12 cellular contexts compared by ENCODE assay signal in genomic region chr1:19465650-19466049, GRCh38. TPM values are rescaled to one million over a fixed set of nuclear protein-coding genes. Genes with fewer than 3 reads are reported as not detected.
DNase-seq lines count a peak whose midpoint lies in the region; ATAC-seq and TF ChIP-seq lines count a peak whose summit lies in the region.
"Had no signal": no experiment of that assay in that cellular context is flagged by ENCODE, and none has a peak within 500 bp of the region (broad histone marks: within the 10 kb centered on the region; RNA-seq: fewer than 3 reads in every experiment).

No MANE protein-coding gene starts in this region.

- no peak for DNase-seq in activated CD8-positive, alpha-beta memory T cell treated with anti-CD3 and anti-CD28 coated beads, Interleukin-2, amount 10 ng/mL, durations not matched to agents 7 days and 5 days
- no peak for DNase-seq in activated CD8-positive, alpha-beta memory T cell treated with anti-CD3 and anti-CD28 coated beads, Interleukin-2, amount 50 U/mL, for 4 hours
- no peak for DNase-seq in activated naive CD4-positive, alpha-beta T cell treated with anti-CD3 and anti-CD28 coated beads, Interleukin-2, amount 50 U/mL, for 72 hours (ENCODE audit: low spot score in 2 of 2)
- DNase-seq in memory B cell (ENCODE audit: low spot score in 2 of 2) (no peak), substantia nigra (lab: John Stamatoyannopoulos, UW) (no peak), nucleus accumbens (lab: John Stamatoyannopoulos, UW) (no peak), thyroid gland (no peak), body of pancreas (no peak)
- DNase-seq: activated T-cell treated with anti-CD3 and anti-CD28 coated beads for 4 hours, NCI-H1417 had no signal

- CTCF ChIA-PET in activated CD8-positive, alpha-beta memory T cell treated with anti-CD3 and anti-CD28 coated beads, Interleukin-2, amount 10 ng/mL, durations not matched to agents 7 days and 5 days (lab: Charles Lee): interaction anchor here (1.3 to 2.3 kb wide), 5 partner anchors 8 to 22 kb away, joined by 3 to 9 read pairs (median 3); no protein-coding TSS in a partner anchor

- no peaks in the 10 kb centered on the region for H3K9me3 Mint-ChIP-seq in activated CD8-positive, alpha-beta memory T cell treated with anti-CD3 and anti-CD28 coated beads, Interleukin-2, amount 10 ng/mL, durations not matched to agents 7 days and 5 days (ENCODE audit: low read depth)
- peaks cover 0 to 4% of the 10 kb centered on the region in 2 donors for H3K9me3 Mint-ChIP-seq in activated naive CD4-positive, alpha-beta T cell treated with anti-CD3 and anti-CD28 coated beads, Interleukin-2, amount 50 U/mL, for 72 hours
- no peaks in the 10 kb centered on the region for H3K9me3 Mint-ChIP-seq in memory B cell
- H3K9me3 Mint-ChIP-seq: mesothelial cell of epicardium had no signal

- ATAC-seq in activated CD8-positive, alpha-beta memory T cell treated with anti-CD3 and anti-CD28 coated beads, Interleukin-2, amount 10 ng/mL, durations not matched to agents 7 days and 5 days: no peak
- no peak for ATAC-seq in activated naive CD4-positive, alpha-beta T cell treated with anti-CD3 and anti-CD28 coated beads, Interleukin-2, amount 50 U/mL, for 72 hours
- ATAC-seq in memory B cell (ENCODE audit: low read depth): no peak
- ATAC-seq in body of pancreas: no peak

- H3K36me3 ChIP-seq in thyroid gland: no peaks in the 10 kb centered on the region
- H3K36me3 ChIP-seq in body of pancreas (replicated peaks in 1 of 2; ENCODE audit: insufficient read depth in 1 of 2, low read depth in 2 of 2): no peaks in the 10 kb centered on the region
- H3K36me3 ChIP-seq: thoracic aorta had no signal

- TF ChIP-seq CTCF in thyroid gland (IDR thresholded peaks at IDR 0.05): no peak
- no peak for TF ChIP-seq CTCF in body of pancreas (IDR thresholded peaks at IDR 0.05)

- H3K27me3 Mint-ChIP-seq in activated CD8-positive, alpha-beta memory T cell treated with anti-CD3 and anti-CD28 coated beads, Interleukin-2, amount 10 ng/mL, durations not matched to agents 7 days and 5 days: no peaks in the 10 kb centered on the region
- H3K27me3 Mint-ChIP-seq in memory B cell: no peaks in the 10 kb centered on the region

- no peaks in the 10 kb centered on the region for H3K27me3 ChIP-seq in thyroid gland
- H3K27me3 ChIP-seq in body of pancreas: no peaks in the 10 kb centered on the region

- peaks cover 32 to 60% of the 10 kb centered on the region in 2 donors for H3K4me1 ChIP-seq in thyroid gland
- peaks cover 41% of the 10 kb centered on the region for H3K4me1 ChIP-seq in body of pancreas

- TF ChIP-seq POLR2A in thyroid gland (IDR thresholded peaks at IDR 0.05) (no peak), body of pancreas (IDR thresholded peaks at IDR 0.05) (no peak)

- H3K9me3 ChIP-seq in thyroid gland (no peaks in the 10 kb centered on the region), body of pancreas (no peaks in the 10 kb centered on the region)
- H3K9me3 ChIP-seq: thoracic aorta had no signal

- intact Hi-C loops in thyroid gland (cut with DNase I): no loop called here
- intact Hi-C loops in body of pancreas (cut with DNase I): no loop called here

- no peak overlapping the region for H3K4me3 Mint-ChIP-seq in activated CD8-positive, alpha-beta memory T cell treated with anti-CD3 and anti-CD28 coated beads, Interleukin-2, amount 10 ng/mL, durations not matched to agents 7 days and 5 days
- no peak overlapping the region for H3K4me3 Mint-ChIP-seq in memory B cell
- H3K4me3 Mint-ChIP-seq: mesothelial cell of epicardium had no signal

- peaks cover 32% of the 10 kb centered on the region for H3K36me3 Mint-ChIP-seq in activated CD8-positive, alpha-beta memory T cell treated with anti-CD3 and anti-CD28 coated beads, Interleukin-2, amount 10 ng/mL, durations not matched to agents 7 days and 5 days
- H3K36me3 Mint-ChIP-seq in activated naive CD4-positive, alpha-beta T cell treated with anti-CD3 and anti-CD28 coated beads, Interleukin-2, amount 50 U/mL, for 72 hours: peaks cover 0 to 27% of the 10 kb centered on the region in 2 donors
- peaks cover 4% of the 10 kb centered on the region for H3K36me3 Mint-ChIP-seq in memory B cell

- peaks cover 90% of the 10 kb centered on the region for H3K4me1 Mint-ChIP-seq in activated CD8-positive, alpha-beta memory T cell treated with anti-CD3 and anti-CD28 coated beads, Interleukin-2, amount 10 ng/mL, durations not matched to agents 7 days and 5 days
- peaks cover 61% of the 10 kb centered on the region for H3K4me1 Mint-ChIP-seq in memory B cell

- WGBS in thyroid gland, 2 donors: 95 to 100% methylated on average over 4 of the region's 4 CpGs
- 87 to 96% methylated on average over 4 of the region's 4 CpGs for WGBS in body of pancreas, 2 donors

- no peak overlapping the region for H3K4me3 ChIP-seq in thyroid gland (replicated peaks in 1 of 3)
- no peak overlapping the region for H3K4me3 ChIP-seq in body of pancreas
- H3K4me3 ChIP-seq: thoracic aorta had no signal

- H3K27ac ChIP-seq in substantia nigra (ENCODE audit: low read depth, low read length, poor library complexity, severe bottlenecking): peak overlapping the region; percentile 35
- H3K27ac ChIP-seq in thyroid gland: no peak overlapping the region
- H3K27ac ChIP-seq in body of pancreas: no peak overlapping the region

- peak overlapping the region; percentile 4 for H3K27ac Mint-ChIP-seq in activated CD8-positive, alpha-beta memory T cell treated with anti-CD3 and anti-CD28 coated beads, Interleukin-2, amount 10 ng/mL, durations not matched to agents 7 days and 5 days
- peak overlapping the region; percentile 74 to 80 for H3K27ac Mint-ChIP-seq in activated naive CD4-positive, alpha-beta T cell treated with anti-CD3 and anti-CD28 coated beads, Interleukin-2, amount 50 U/mL, for 72 hours
- H3K27ac Mint-ChIP-seq in memory B cell: peak overlapping the region; percentile 71
- H3K27ac Mint-ChIP-seq: mesothelial cell of epicardium had no signal

RNA-seq across cellular contexts. Expression of gene CAPZB, which starts 19.7 kb away (rescaled TPM):
- 100 to 1,000 TPM; 411 to 427 TPM for total RNA-seq in activated CD8-positive, alpha-beta memory T cell treated with anti-CD3 and anti-CD28 coated beads, Interleukin-2, amount 10 ng/mL, durations not matched to agents 7 days and 5 days
- total RNA-seq in activated naive CD4-positive, alpha-beta T cell treated with anti-CD3 and anti-CD28 coated beads, Interleukin-2, amount 50 U/mL, for 72 hours: 100 to 1,000 TPM; 404 to 419 TPM
- 100 to 1,000 TPM in 2 of 4 donors, 10 to 100 TPM in 2; 75.4 to 116 (median 93.1) TPM for total RNA-seq in thyroid gland
- 10 to 100 TPM; 35.5 to 54.1 TPM for total RNA-seq in body of pancreas

Comparison
In these comparisons a context has a peak if more than half of its experiments do, and no peak if none do; other contexts are left out.
1. H3K27ac Mint-ChIP-seq: peak in every context shown above with its lines; median percentile 77 in activated naive CD4-positive, alpha-beta T cell treated with anti-CD3 and anti-CD28 coated beads, Interleukin-2, amount 50 U/mL, for 72 hours; 71 in memory B cell; 4 in activated CD8-positive, alpha-beta memory T cell treated with anti-CD3 and anti-CD28 coated beads, Interleukin-2, amount 10 ng/mL, durations not matched to agents 7 days and 5 days.